8 cellular contexts compared by ENCODE assay signal in the genomic region with DNA sequence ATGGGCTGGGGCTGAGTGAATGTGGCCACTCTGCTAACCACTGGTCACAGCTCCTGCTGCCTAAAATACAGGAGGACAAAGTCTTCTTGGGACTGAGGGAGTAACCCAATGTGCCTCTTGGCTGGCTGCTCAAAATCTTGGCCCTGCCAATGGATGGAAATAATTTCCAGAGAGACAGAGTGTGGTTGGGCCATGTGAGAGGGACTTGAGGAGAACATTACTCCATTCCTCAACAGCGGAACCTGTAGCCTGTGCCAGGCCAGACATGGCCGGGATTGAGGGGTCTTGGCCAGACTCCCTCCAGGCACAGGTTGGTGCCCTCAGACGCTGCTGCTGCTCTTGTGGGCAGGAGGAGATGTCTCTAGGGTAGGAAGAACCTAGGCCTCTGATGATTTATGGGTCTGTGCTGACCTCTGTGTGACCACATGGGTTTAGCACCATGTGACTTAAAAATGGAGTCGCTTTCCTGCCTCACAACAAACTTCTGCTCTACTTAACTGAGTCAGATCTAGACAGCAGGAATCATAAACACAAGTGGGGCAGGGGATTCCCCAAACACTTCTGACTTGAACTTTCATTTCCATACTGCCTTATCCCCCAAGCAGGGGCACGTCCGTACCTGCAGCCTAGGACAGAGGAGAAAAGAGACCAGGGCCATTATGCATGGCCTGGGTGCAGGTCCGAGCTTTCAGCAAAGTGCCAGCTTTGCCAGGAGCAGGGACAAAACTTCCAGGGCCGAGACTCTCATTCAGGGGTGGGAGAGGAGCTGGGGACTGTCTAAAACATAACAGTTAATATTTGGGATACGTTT.
DNase-seq lines count a peak whose midpoint lies in the region; ATAC-seq, FAIRE-seq and TF ChIP-seq lines count a peak whose summit lies in the region.

No MANE protein-coding gene starts in this region.

- TF ChIP-seq POLR2A in K562 (conservative IDR thresholded peaks at IDR 0.05) = no peak

- no peak for TF ChIP-seq CTCF in K562 (IDR thresholded peaks at IDR 0.05 in 2 of 3, conservative IDR thresholded peaks at IDR 0.05 in 1 of 3; ENCODE audit: insufficient read depth in 2 of 3, low read depth in 1 of 3, low read length in 3 of 3)
- TF ChIP-seq CTCF in natural killer cell (IDR thresholded peaks at IDR 0.05) = no peak
- TF ChIP-seq CTCF in HFFc6 (IDR thresholded peaks at IDR 0.05) = no peak
- TF ChIP-seq CTCF in BE2C (IDR thresholded peaks at IDR 0.05; ENCODE audit: low read depth, low read length) = no peak

- peak overlapping the region in 1 of 2 experiments; percentile 3; a peak in 1 of 4 replicates for H3K9ac ChIP-seq in K562 (ENCODE audit: insufficient read depth in 1 of 2, low read depth in 2 of 2, low read length in 2 of 2)

- ATAC-seq in HG03442 (IDR thresholded peaks at IDR 0.05; ENCODE audit: unreplicated experiment) (peak; percentile 84), K562 (0 out of 3 replicates have a peak, but pooled peaks have one; percentile 6), natural killer cell (peak; percentile 70 to 78 (median 75))

- peak overlapping the region; percentile 28; the same call in 1 of the 3 replicates for H3K27ac ChIP-seq in K562 (ENCODE audit: extremely low read depth, low read depth, low read length)

- H3K79me2 ChIP-seq in K562 (ENCODE audit: control insufficient read depth, insufficient read depth, low read length) = peaks cover 7% of the 10 kb centered on the region

- CTCF ChIA-PET in K562 (lab: Yijun Ruan, JAX; ENCODE audit: low intra/inter-chr PET ratio) = no interaction called here

- peak overlapping the region; percentile 99 for H3K27ac Mint-ChIP-seq in natural killer cell
- no peak overlapping the region for H3K27ac Mint-ChIP-seq in HFFc6

- no peaks in the 10 kb centered on the region for H3K9me3 Mint-ChIP-seq in natural killer cell
- H3K9me3 Mint-ChIP-seq in HFFc6 = no peaks in the 10 kb centered on the region

- H3K4me1 ChIP-seq in K562 (replicated peaks in 1 of 2; ENCODE audit: control insufficient read depth in 2 of 2, insufficient read depth in 2 of 2, low read length in 2 of 2) (peaks cover 29 to 59% of the 10 kb centered on the region in 2 experiments), BE2C (no peaks in the 10 kb centered on the region)

- H3K4me3 Mint-ChIP-seq in natural killer cell (peak overlapping the region; percentile 28), HFFc6 (no peak overlapping the region)

- no peaks in the 10 kb centered on the region for H4K20me1 ChIP-seq in K562 (replicated peaks; ENCODE audit: control insufficient read depth, insufficient read depth, low read length)

- peaks cover 74 to 85% of the 10 kb centered on the region in 2 donors for H3K4me1 Mint-ChIP-seq in natural killer cell
- H3K4me1 Mint-ChIP-seq in HFFc6 (ENCODE audit: low read depth) = peaks cover 34% of the 10 kb centered on the region

- DNase-seq in stimulated activated CD4-positive, alpha-beta T cell treated with anti-CD3 and anti-CD28 coated beads, Interleukin-12 subunit alpha, Interleukin-12 subunit beta, amount 100 ng/mL, for 4 hours = peak; percentile 37
- DNase-seq in stimulated activated CD4-positive, alpha-beta T cell treated with anti-CD3 and anti-CD28 coated beads, Interleukin-2, amount 100 ng/mL, for 48 hours = no peak
- DNase-seq in K562 (ENCODE audit: extremely low read depth in 1 of 4, low spot score in 3 of 4) (peak in 1 of 4 experiments; percentile 51), natural killer cell (no peak), HFFc6 (no peak), HUDEP-2 (lab: John Stamatoyannopoulos, UW; ENCODE audit: unreplicated experiment in 76 of 76) (no peak), BE2C (no peak)

- H2AFZ ChIP-seq in K562 (ENCODE audit: low read depth, low read length) = peak overlapping the region; percentile 9; the same call in 1 of the 2 replicates

- TF ChIP-seq EP300 in K562 (IDR thresholded peaks at IDR 0.05; ENCODE audit: low read length) = no peak

- no peak for TF ChIP-seq RAD21 in K562 (CRISPR knock-in tag; conservative IDR thresholded peaks at IDR 0.05 in 1 of 2, IDR thresholded peaks at IDR 0.05 in 1 of 2)

- H3K9me3 ChIP-seq in K562 (replicated peaks; ENCODE audit: control insufficient read depth, insufficient read depth, low read depth, low read length) (no peaks in the 10 kb centered on the region), BE2C (no peaks in the 10 kb centered on the region)

- H3K4me3 ChIP-seq in K562 (no peak overlapping the region), BE2C (ENCODE audit: low read depth, low read length) (no peak overlapping the region)

- in situ Hi-C loops in K562 (cut with MboI) = no loop called here

- FAIRE-seq in K562 (lab: Jason Lieb, UNC) = peak; percentile 6

- no peaks in the 10 kb centered on the region for H3K27me3 ChIP-seq in K562 (ENCODE audit: control insufficient read depth in 2 of 2, insufficient read depth in 2 of 2, low read length in 2 of 2)
- H3K27me3 ChIP-seq in BE2C = no peaks in the 10 kb centered on the region

- H3K27me3 Mint-ChIP-seq in natural killer cell (ENCODE audit: low read depth in 2 of 2) (no peaks in the 10 kb centered on the region), HFFc6 (ENCODE audit: insufficient read depth) (no peaks in the 10 kb centered on the region; the same call in 1 of the 2 replicates)

- WGBS in K562 (ENCODE audit: insufficient coverage, low coverage, missing lambda C conversion rate) = 55% methylated on average over 9 of the region's 9 CpGs

- intact Hi-C loops in K562 (cut with micrococcal nuclease) = no loop called here
- intact Hi-C loops in natural killer cell (cut with micrococcal nuclease) = no loop called here

- H3K36me3 Mint-ChIP-seq in natural killer cell (no peaks in the 10 kb centered on the region), HFFc6 (ENCODE audit: low read depth) (peaks cover 5% of the 10 kb centered on the region)

- no peaks in the 10 kb centered on the region for H3K9me1 ChIP-seq in K562 (ENCODE audit: control insufficient read depth, insufficient read depth, low read length)

- no TSS peak for BruUV-seq in K562 (replicated peaks; lab: Mats Ljungman, UMichigan)

- no peak overlapping the region for H3K4me2 ChIP-seq in K562 (ENCODE audit: insufficient read depth, low read length)

- POLR2A ChIA-PET in K562 (lab: Yijun Ruan, JAX) = interaction anchor here (0.6 to 2.5 kb wide), 6 partner anchors 9 to 33 kb away, joined by 3 to 12 read pairs (median 4); no protein-coding TSS in a partner anchor

- no peaks in the 10 kb centered on the region for H3K36me3 ChIP-seq in K562 (ENCODE audit: control insufficient read depth, insufficient read depth, low read length)
- no peaks in the 10 kb centered on the region for H3K36me3 ChIP-seq in BE2C

TF ChIP-seq in K562, 482 proteins besides CTCF, POLR2A, EP300 and RAD21 (continues in another document):
- TF ChIP-seq MAZ (CRISPR knock-in tag; conservative IDR thresholded peaks at IDR 0.05 in 1 of 2, IDR thresholded peaks at IDR 0.05 in 1 of 2) = 0 out of 4 replicates have a peak, but pooled peaks of 1 of the 2 experiments have one; percentile 32
- no peak for TF ChIP-seq ZNF3 (CRISPR knock-in tag; IDR thresholded peaks at IDR 0.05)
- no peak for TF ChIP-seq SMARCC2 (IDR thresholded peaks at IDR 0.05; ENCODE audit: low read depth)
- TF ChIP-seq GATAD2A (IDR thresholded peaks at IDR 0.05) = no peak
- TF ChIP-seq ZEB2 (IDR thresholded peaks at IDR 0.05) = no peak
- TF ChIP-seq, protein P1, sequence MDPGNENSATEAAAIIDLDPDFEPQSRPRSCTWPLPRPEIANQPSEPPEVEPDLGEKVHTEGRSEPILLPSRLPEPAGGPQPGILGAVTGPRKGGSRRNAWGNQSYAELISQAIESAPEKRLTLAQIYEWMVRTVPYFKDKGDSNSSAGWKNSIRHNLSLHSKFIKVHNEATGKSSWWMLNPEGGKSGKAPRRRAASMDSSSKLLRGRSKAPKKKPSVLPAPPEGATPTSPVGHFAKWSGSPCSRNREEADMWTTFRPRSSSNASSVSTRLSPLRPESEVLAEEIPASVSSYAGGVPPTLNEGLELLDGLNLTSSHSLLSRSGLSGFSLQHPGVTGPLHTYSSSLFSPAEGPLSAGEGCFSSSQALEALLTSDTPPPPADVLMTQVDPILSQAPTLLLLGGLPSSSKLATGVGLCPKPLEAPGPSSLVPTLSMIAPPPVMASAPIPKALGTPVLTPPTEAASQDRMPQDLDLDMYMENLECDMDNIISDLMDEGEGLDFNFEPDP (CRISPR knock-in tag; IDR thresholded peaks at IDR 0.05) = no peak
- no peak for TF ChIP-seq KHSRP (IDR thresholded peaks at IDR 0.05)
- TF ChIP-seq, protein P2, sequence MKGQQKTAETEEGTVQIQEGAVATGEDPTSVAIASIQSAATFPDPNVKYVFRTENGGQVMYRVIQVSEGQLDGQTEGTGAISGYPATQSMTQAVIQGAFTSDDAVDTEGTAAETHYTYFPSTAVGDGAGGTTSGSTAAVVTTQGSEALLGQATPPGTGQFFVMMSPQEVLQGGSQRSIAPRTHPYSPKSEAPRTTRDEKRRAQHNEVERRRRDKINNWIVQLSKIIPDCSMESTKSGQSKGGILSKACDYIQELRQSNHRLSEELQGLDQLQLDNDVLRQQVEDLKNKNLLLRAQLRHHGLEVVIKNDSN (CRISPR knock-in tag; IDR thresholded peaks at IDR 0.05) = peak; percentile 79
- no peak for TF ChIP-seq JUND (IDR thresholded peaks at IDR 0.05; ENCODE audit: borderline replicate concordance, low read depth, low read length)
- TF ChIP-seq JUND (tag; IDR thresholded peaks at IDR 0.05; ENCODE audit: borderline replicate concordance, low read depth, low read length) = no peak
- TF ChIP-seq ZNF224 (CRISPR knock-in tag; IDR thresholded peaks at IDR 0.05) = no peak
- TF ChIP-seq, protein P3, sequence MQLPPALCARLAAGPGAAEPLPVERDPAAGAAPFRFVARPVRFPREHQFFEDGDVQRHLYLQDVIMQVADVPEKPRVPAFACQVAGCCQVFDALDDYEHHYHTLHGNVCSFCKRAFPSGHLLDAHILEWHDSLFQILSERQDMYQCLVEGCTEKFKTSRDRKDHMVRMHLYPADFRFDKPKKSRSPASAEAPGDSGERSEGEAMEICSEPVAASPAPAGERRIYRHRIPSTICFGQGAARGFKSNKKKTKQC (CRISPR knock-in tag; IDR thresholded peaks at IDR 0.05) = no peak
- TF ChIP-seq MTA3 (IDR thresholded peaks at IDR 0.05; ENCODE audit: borderline replicate concordance) = no peak
- TF ChIP-seq NR2F6 (CRISPR knock-in tag; IDR thresholded peaks at IDR 0.05) = no peak
- TF ChIP-seq CC2D1A (IDR thresholded peaks at IDR 0.05) = no peak
- TF ChIP-seq ZBTB8A (IDR thresholded peaks at IDR 0.05; ENCODE audit: partially characterized antibody) = no peak
- no peak for TF ChIP-seq NCOA2 (IDR thresholded peaks at IDR 0.05; ENCODE audit: partially characterized antibody in 2 of 2)

Comparison
In these comparisons a context has a peak if more than half of its experiments do, and no peak if none do; other contexts are left out.
1. ATAC-seq: peak in every context shown above with its lines; median percentile 84 in HG03442; 75 in natural killer cell; 6 in K562.